Comparison of ENCODE assay signal across 8 cellular contexts in the genomic region with DNA sequence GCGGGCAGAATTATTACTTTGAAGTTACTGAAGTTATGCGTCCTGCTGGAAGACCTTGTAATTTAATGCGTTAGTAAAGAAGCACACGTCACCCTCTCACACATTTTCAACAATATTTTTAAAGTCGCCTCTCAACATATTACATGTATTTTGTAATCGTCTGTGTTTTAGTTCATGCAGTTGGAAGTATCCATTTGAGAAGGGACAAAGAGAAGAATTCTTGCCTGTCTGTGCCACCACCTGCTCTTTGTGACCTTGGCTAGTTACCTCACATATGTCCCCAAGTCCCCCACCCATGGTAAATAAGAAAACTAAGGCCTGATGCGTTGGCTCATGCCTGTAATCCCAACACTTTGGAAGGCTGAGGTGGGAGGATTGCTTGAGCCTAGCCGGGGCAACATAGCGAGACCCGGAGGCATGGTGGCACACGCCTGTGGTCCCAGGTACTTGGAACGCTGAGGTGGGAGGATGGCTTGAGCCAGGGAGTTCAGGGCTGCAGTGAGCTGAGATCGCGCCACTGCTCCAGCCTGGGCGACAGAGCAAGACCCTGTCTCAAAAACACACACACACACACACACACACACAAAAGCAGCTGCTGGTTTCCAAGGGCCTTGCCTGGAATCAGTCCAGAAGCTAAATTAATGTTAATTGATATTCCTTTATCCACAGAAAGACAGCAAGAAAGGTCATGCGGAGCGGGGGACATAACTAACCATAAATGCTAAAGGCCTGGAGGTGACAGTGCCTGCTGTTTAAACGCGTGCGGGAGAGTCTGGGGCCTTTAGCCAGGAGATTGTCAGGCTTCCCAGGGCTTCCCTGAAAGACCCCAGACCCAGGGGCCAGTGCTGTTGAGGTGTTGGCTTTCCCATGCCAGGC. TPM values are rescaled to one million over a fixed set of nuclear protein-coding genes. Genes with fewer than 3 reads are reported as not detected.
DNase-seq lines count a peak whose midpoint lies in the region; ATAC-seq and TF ChIP-seq lines count a peak whose summit lies in the region.

No MANE protein-coding gene starts in this region.

- H3K4ac ChIP-seq in trophoblast cell (ENCODE audit: low read depth, low read length) = peak overlapping the region; percentile 26

- ATAC-seq in HG03039 (IDR thresholded peaks at IDR 0.05; ENCODE audit: unreplicated experiment) = no peak

- peaks cover 15% of the 10 kb centered on the region for H3K36me3 ChIP-seq in OCI-LY7 (ENCODE audit: insufficient read depth, low read length)
- peaks cover 5 to 7% of the 10 kb centered on the region in 2 experiments for H3K36me3 ChIP-seq in trophoblast cell (ENCODE audit: control insufficient read depth in 1 of 2, insufficient read depth in 2 of 2, low read length in 2 of 2)

- CTCF ChIA-PET in OCI-LY7 (lab: Charles Lee; ENCODE audit: unreplicated experiment) = interaction anchor here (0.6 kb wide), 1 partner anchor 514 kb away, joined by 5 read pairs; no protein-coding TSS in a partner anchor

- peak overlapping the region; percentile 74 for H3K9ac ChIP-seq in trophoblast cell (ENCODE audit: low read length)

- H3K18ac ChIP-seq in trophoblast cell (ENCODE audit: low read length) = peak overlapping the region; percentile 6

- H4K20me1 ChIP-seq in OCI-LY7 (ENCODE audit: insufficient read depth, low read length) = peaks cover 2% of the 10 kb centered on the region; the same call in 1 of the 2 replicates

- H4K91ac ChIP-seq in trophoblast cell (ENCODE audit: low read depth, low read length) = peak overlapping the region; percentile 77

- H3K27ac ChIP-seq in OCI-LY7 (ENCODE audit: low read depth, low read length, poor library complexity, severe bottlenecking) (peak overlapping the region; percentile 89), epithelial cell of prostate (peak overlapping the region; percentile 96), trophoblast cell (ENCODE audit: low read depth, low read length) (peak overlapping the region; percentile 99)

- peak overlapping the region; percentile 23 for H2AK5ac ChIP-seq in trophoblast cell (ENCODE audit: low read length)

- H3K14ac ChIP-seq in trophoblast cell (ENCODE audit: low read length) = peak overlapping the region; percentile 33

- POLR2A ChIA-PET in OCI-LY7 (lab: Charles Lee) = interaction anchor here (0.5 to 1.1 kb wide), 3 partner anchors 45 to 1058 kb away, joined by 3 to 4 read pairs (median 4); no protein-coding TSS in a partner anchor

- peaks cover 30% of the 10 kb centered on the region for H3K79me2 ChIP-seq in OCI-LY7 (ENCODE audit: insufficient read depth, low read depth, low read length)
- H3K79me2 ChIP-seq in trophoblast cell (ENCODE audit: control insufficient read depth, insufficient read depth, low read length, poor library complexity) = peaks cover 28% of the 10 kb centered on the region

- peak overlapping the region; percentile 40 for H2BK120ac ChIP-seq in trophoblast cell (ENCODE audit: insufficient read depth, low read length, poor library complexity)

- H2AFZ ChIP-seq in OCI-LY7 (ENCODE audit: low read length) (no peak overlapping the region; the same call in 1 of the 2 replicates), trophoblast cell (ENCODE audit: insufficient read depth, low read length, poor library complexity) (no peak overlapping the region)

- WGBS in trophoblast cell (ENCODE audit: extremely low coverage, insufficient coverage, insufficient read length) = no CpG with 5 or more reads among the region's 20 CpGs

- H3K27me3 ChIP-seq in trophoblast cell (ENCODE audit: insufficient read depth, low read length) = no peaks in the 10 kb centered on the region

- H3K9me3 ChIP-seq in OCI-LY7 (ENCODE audit: low read length) = no peaks in the 10 kb centered on the region
- no peaks in the 10 kb centered on the region for H3K9me3 ChIP-seq in trophoblast cell (ENCODE audit: insufficient read depth, low read depth, low read length)

- H3K4me3 ChIP-seq in OCI-LY7 (ENCODE audit: low read depth, low read length, poor library complexity, severe bottlenecking) = peak overlapping the region; percentile 78
- H3K4me3 ChIP-seq in trophoblast cell (ENCODE audit: low read depth, low read length) = peak overlapping the region; percentile 81

- DNase-seq in NCI-H1694 treated with DMSO at 0.1 percent for 48 hours (lab: John Stamatoyannopoulos, UW) (peak; percentile 22), NCI-H1694 (lab: John Stamatoyannopoulos, UW) (no peak), OCI-LY7 (ENCODE audit: low spot score) (peak; percentile 20), epithelial cell of prostate (ENCODE audit: low read depth, low spot score) (no peak), trophoblast cell (no peak), COLO829 (ENCODE audit: low spot score) (no peak)
- DNase-seq in stimulated activated CD4-positive, alpha-beta T cell treated with anti-CD3 and anti-CD28 coated beads, Interleukin-12 subunit alpha, Interleukin-12 subunit beta, amount 100 ng/mL, for 4 hours = no peak

- no peak overlapping the region for H2BK12ac ChIP-seq in trophoblast cell (ENCODE audit: low read length)

- H3K9me2 ChIP-seq in OCI-LY7 (ENCODE audit: insufficient read depth, low read length) = no peaks in the 10 kb centered on the region

- no peak for TF ChIP-seq CTCF in OCI-LY7 (conservative IDR thresholded peaks at IDR 0.05; ENCODE audit: low read length)

- H3K23ac ChIP-seq in trophoblast cell (ENCODE audit: low read length) = no peak overlapping the region

- TSS peak; percentile 93 for BruUV-seq in OCI-LY7 (replicated peaks; lab: Mats Ljungman, UMichigan)

- intact Hi-C loops in OCI-LY7 (cut with micrococcal nuclease; ENCODE audit: unreplicated experiment) = loop anchor here (5.0 kb wide), 1 partner anchor 789 kb away; the partner anchor contains the start of gene DKC1

- peak overlapping the region; percentile 9 for H2BK5ac ChIP-seq in trophoblast cell (ENCODE audit: low read depth, low read length, poor library complexity)

- peaks cover 21% of the 10 kb centered on the region for H3K79me1 ChIP-seq in trophoblast cell (ENCODE audit: low read length)

- H3K4me1 ChIP-seq in OCI-LY7 (ENCODE audit: insufficient read depth, low read length, poor library complexity, severe bottlenecking) (peaks cover 21% of the 10 kb centered on the region), trophoblast cell (ENCODE audit: control insufficient read depth in 1 of 2, insufficient read depth in 2 of 2, low read length in 2 of 2) (peaks cover 7 to 11% of the 10 kb centered on the region in 2 experiments)

- peak overlapping the region; percentile 53 for H4K8ac ChIP-seq in trophoblast cell (ENCODE audit: low read depth, low read length)

- H3K4me2 ChIP-seq in OCI-LY7 (ENCODE audit: low read length) = peak overlapping the region; percentile 94
- H3K4me2 ChIP-seq in trophoblast cell (ENCODE audit: low read length) = peak overlapping the region; percentile 81

- peak overlapping the region; percentile 14 for H4K12ac ChIP-seq in trophoblast cell (ENCODE audit: low read depth, low read length)

RNA-seq across cellular contexts. Expression of gene TMEM187, which starts 0.8 kb away (rescaled TPM):
- 0.85 and 1.4 TPM in 2 replicates for total RNA-seq in OCI-LY7 (2014; rRNA removed; shearing (Covaris generic))
- total RNA-seq in OCI-LY7 (2022) = 3.2 and 4.5 TPM in 2 replicates
- 4.9 and 5.0 TPM in 2 replicates for polyA plus RNA-seq in trophoblast cell (2013)

RNA-seq across cellular contexts. Expression of gene HCFC1, which starts 1.7 kb away (rescaled TPM):
- 51.9 and 64.2 TPM in 2 replicates for total RNA-seq in OCI-LY7 (2014; rRNA removed; shearing (Covaris generic))
- 134 TPM in 2 replicates for total RNA-seq in OCI-LY7 (2022)
- 47.6 and 50.4 TPM in 2 replicates for polyA plus RNA-seq in trophoblast cell (2013)

RNA-seq across cellular contexts. Expression of gene RENBP, which starts 28.9 kb away (rescaled TPM):
- 2.8 and 3.6 TPM in 2 replicates for total RNA-seq in OCI-LY7 (2014; rRNA removed; shearing (Covaris generic))
- 6.2 and 6.8 TPM in 2 replicates for total RNA-seq in OCI-LY7 (2022)
- 0.82 and 0.94 TPM in 2 replicates for polyA plus RNA-seq in trophoblast cell (2013)

RNA-seq across cellular contexts. Expression of gene NAA10, which starts 38.5 kb away (rescaled TPM):
- 77.5 and 82.7 TPM in 2 replicates for total RNA-seq in OCI-LY7 (2014; rRNA removed; shearing (Covaris generic))
- 90.5 and 105 TPM in 2 replicates for total RNA-seq in OCI-LY7 (2022)
- polyA plus RNA-seq in trophoblast cell (2013) = 92.2 and 95.5 TPM in 2 replicates

RNA-seq across cellular contexts. Expression of gene IRAK1, which starts 46.3 kb away (rescaled TPM):
- 56.8 and 75.5 TPM in 2 replicates for total RNA-seq in OCI-LY7 (2014; rRNA removed; shearing (Covaris generic))
- total RNA-seq in OCI-LY7 (2022) = 119 and 136 TPM in 2 replicates
- 31.0 and 31.6 TPM in 2 replicates for polyA plus RNA-seq in trophoblast cell (2013)

Comparison
In these comparisons a context has a peak if more than half of its experiments do, and no peak if none do; other contexts are left out.
1. DNase-seq: peak in NCI-H1694 treated with DMSO at 0.1 percent for 48 hours (single experiment) and OCI-LY7 (single experiment); none in NCI-H1694 (single experiment), epithelial cell of prostate (single experiment), trophoblast cell (0 of 2), COLO829 (single experiment) and stimulated activated CD4-positive, alpha-beta T cell treated with anti-CD3 and anti-CD28 coated beads, Interleukin-12 subunit alpha, Interleukin-12 subunit beta, amount 100 ng/mL, for 4 hours (single experiment).
2. Peak in every context shown above with its lines, with median percentiles within 50 percentile points of each other: H3K27ac ChIP-seq.